Comparison of ENCODE assay signal across 8 cellular contexts in the genomic region with DNA sequence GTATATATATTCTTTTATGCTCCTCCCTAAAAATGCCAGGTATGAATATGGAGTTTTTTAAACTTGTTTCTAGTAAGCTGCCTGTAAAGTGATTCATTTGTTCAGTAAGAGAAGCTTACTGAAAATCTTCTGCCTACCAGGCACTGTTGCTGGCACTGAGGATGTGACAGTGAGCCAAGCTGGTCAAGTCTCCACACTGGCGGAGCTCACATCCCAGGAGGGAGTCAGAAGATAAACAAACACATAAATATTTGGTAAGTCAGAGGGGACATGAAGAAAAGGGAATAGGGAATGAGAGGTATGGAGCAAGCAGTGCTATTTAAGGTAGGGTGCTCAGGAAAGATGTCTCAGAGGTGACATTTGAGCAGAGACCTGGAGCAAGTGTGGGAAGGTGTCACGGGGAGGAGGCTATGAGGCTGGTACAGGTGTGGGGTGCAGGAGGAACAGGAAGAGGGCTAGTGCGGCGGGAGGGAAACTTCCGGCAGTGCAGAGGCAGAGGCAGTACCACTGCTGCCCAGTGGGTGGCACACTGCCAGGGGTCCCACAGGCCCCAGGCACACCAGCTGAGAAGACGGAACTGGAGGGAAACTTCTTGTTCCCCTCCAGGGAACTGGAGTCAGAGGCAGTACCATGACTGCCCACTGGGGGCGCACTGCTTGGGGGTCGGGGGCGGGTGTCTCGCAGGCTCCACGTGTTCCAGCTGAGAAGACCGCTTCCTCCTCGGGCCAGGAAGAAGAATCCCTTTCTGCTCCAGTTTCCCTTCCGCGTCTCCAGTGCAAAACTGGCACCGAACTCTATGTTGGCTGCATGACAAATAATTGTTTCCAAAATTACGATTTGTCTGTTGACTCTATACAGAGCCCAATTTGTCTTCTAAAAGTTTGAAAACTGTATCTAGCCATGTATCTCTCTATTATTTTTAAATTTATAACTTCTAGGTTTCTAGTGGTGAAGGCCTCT.
DNase-seq lines count a peak whose midpoint lies in the region; ATAC-seq and TF ChIP-seq lines count a peak whose summit lies in the region.

No MANE protein-coding gene starts in this region.

- no peak overlapping the region for H3K9ac ChIP-seq in neural cell (ENCODE audit: low read length)

- in situ Hi-C loops in astrocyte of the cerebellum (cut with HindIII; ENCODE audit: low sequenced_read_pairs), result no loop called here

- H2AFZ ChIP-seq in neural cell (ENCODE audit: low read depth, low read length), result no peak overlapping the region

- TF ChIP-seq RAD21 in neural cell (conservative IDR thresholded peaks at IDR 0.05), result no peak

- H3K9me2 ChIP-seq in neural cell (ENCODE audit: insufficient read depth, low read length), result no peaks in the 10 kb centered on the region

- H3K79me2 ChIP-seq in neural cell (replicated peaks; ENCODE audit: insufficient read depth, low read length), result no peaks in the 10 kb centered on the region

- no peaks in the 10 kb centered on the region for H3F3A ChIP-seq in neural cell (ENCODE audit: insufficient read depth, low read length, poor library complexity, severe bottlenecking)

- H3K4me3 ChIP-seq in BE2C (ENCODE audit: low read depth, low read length) (no peak overlapping the region), astrocyte of the cerebellum (ENCODE audit: low read depth, low read length) (no peak overlapping the region), neural cell (ENCODE audit: low read length) (no peak overlapping the region)

- no peak for TF ChIP-seq EP300 in neural cell (conservative IDR thresholded peaks at IDR 0.05; ENCODE audit: poor library complexity, severe bottlenecking)

- H3K9me3 ChIP-seq in BE2C, result no peaks in the 10 kb centered on the region
- H3K9me3 ChIP-seq in neural cell (ENCODE audit: low read length), result no peaks in the 10 kb centered on the region

- H3K36me3 ChIP-seq in BE2C (no peaks in the 10 kb centered on the region), neural cell (ENCODE audit: insufficient read depth, low read length) (no peaks in the 10 kb centered on the region)

- no peak overlapping the region for H3K27ac ChIP-seq in neural cell (ENCODE audit: low read length)

- H3K27me3 ChIP-seq in BE2C (no peaks in the 10 kb centered on the region), neural cell (ENCODE audit: insufficient read depth, low read depth, low read length) (no peaks in the 10 kb centered on the region)

- ATAC-seq in GM18519 (IDR thresholded peaks at IDR 0.05; ENCODE audit: low FRiP score, unreplicated experiment), result peak; percentile 94

- no peaks in the 10 kb centered on the region for H3K4me1 ChIP-seq in BE2C

- no peak overlapping the region for H3K4me2 ChIP-seq in neural cell (ENCODE audit: low read length)

- DNase-seq in BE2C (peak; percentile 70), HK-2 (ENCODE audit: unreplicated experiment) (peak; percentile 39), astrocyte of the cerebellum (ENCODE audit: low read depth) (no peak), AG20443 (ENCODE audit: low spot score) (no peak), HuH-7.5 (ENCODE audit: low spot score) (no peak), SW480 (ENCODE audit: low spot score) (no peak)

- no peaks in the 10 kb centered on the region for H4K20me1 ChIP-seq in neural cell (ENCODE audit: insufficient read depth)

- TF ChIP-seq CTCF in BE2C (IDR thresholded peaks at IDR 0.05; ENCODE audit: low read depth, low read length), result peak; percentile 69
- TF ChIP-seq CTCF in astrocyte of the cerebellum (IDR thresholded peaks at IDR 0.05; ENCODE audit: low read depth, low read length, missing control alignments), result peak; percentile 54
- peak; percentile 36 for TF ChIP-seq CTCF in neural cell (IDR thresholded peaks at IDR 0.05; ENCODE audit: poor library complexity, severe bottlenecking)

TF ChIP-seq in neural cell, 6 proteins besides CTCF, POLR2A, EP300 and RAD21:
- TF ChIP-seq SMC3 (conservative IDR thresholded peaks at IDR 0.05; ENCODE audit: poor library complexity) (no peak), TAF1 (IDR thresholded peaks at IDR 0.05; ENCODE audit: low read depth) (no peak), POLR2AphosphoS5 (IDR thresholded peaks at IDR 0.05) (no peak)

Comparison
In these comparisons a context has a peak if more than half of its experiments do, and no peak if none do; other contexts are left out.
1. DNase-seq: peak in BE2C (single experiment) and HK-2 (single experiment); none in astrocyte of the cerebellum (single experiment), AG20443 (single experiment), HuH-7.5 (single experiment) and SW480 (single experiment).
2. Peak in every context shown above with its lines, with median percentiles within 50 percentile points of each other: CTCF ChIP-seq.